In the genomic region with DNA sequence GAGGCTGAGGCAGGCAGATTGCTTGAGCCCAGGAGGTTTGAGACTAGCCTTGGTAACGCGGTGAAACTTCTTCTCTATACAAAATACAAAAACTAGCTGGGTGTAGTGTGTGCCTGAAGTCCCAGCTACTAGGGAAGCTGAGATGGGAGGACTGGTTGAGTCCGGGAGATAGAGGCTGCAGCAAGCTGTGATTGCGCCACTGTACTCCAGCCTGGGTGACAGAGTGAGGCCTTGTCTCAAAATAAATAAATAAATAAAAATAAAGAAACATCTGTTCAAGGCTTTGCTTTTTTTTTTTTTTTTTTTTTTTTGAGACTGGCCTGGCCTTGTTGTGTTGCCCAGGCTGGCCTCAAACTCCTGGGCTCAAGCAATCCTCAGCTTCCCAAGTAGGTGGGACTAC, we compare ENCODE assay signal across 13 cellular contexts.
"Had no signal": no experiment of that assay in that cellular context is flagged by ENCODE, and none has a peak within 500 bp of the region (broad histone marks: within the 10 kb centered on the region; RNA-seq: fewer than 3 reads in every experiment).

No MANE protein-coding gene starts in this region.

- H3K4me1 ChIP-seq: foreskin keratinocyte had no signal

- H3K9me3 Mint-ChIP-seq: activated naive CD8-positive, alpha-beta T cell treated with anti-CD3 and anti-CD28 coated beads for 36 hours; activated T-helper 1 cell treated with anti-CD3 and anti-CD28 coated beads, Interleukin-12 subunit alpha, Interleukin-12 subunit beta, Interleukin-2, Interleukin-4 antibody, amounts not matched to agents 30 ng/mL and 10 ng/mL and 1 ng/mL, durations not matched to agents 14 hours and 24 hours and 36 hours; neural crest cell; T-helper 2 cell treated with Interferon-gamma antibody and Interleukin-4, amounts not matched to agents 5 μg/mL and 100 μg/mL, for 36 hours had no signal

- H3K4me3 ChIP-seq: esophagus muscularis mucosa, sigmoid colon had no signal

- H3K27me3 ChIP-seq: esophagus muscularis mucosa, foreskin keratinocyte, sigmoid colon had no signal

- H3K4me3 Mint-ChIP-seq: activated naive CD8-positive, alpha-beta T cell treated with anti-CD3 and anti-CD28 coated beads for 36 hours; activated T-helper 1 cell treated with anti-CD3 and anti-CD28 coated beads, Interleukin-12 subunit alpha, Interleukin-12 subunit beta, Interleukin-2, Interleukin-4 antibody, amounts not matched to agents 30 ng/mL and 10 ng/mL and 1 ng/mL, durations not matched to agents 14 hours and 24 hours and 36 hours; neural crest cell; T-helper 2 cell treated with Interferon-gamma antibody and Interleukin-4, amounts not matched to agents 5 μg/mL and 100 μg/mL, for 36 hours had no signal

- H3K36me3 ChIP-seq: esophagus muscularis mucosa, sigmoid colon had no signal

- H3K36me3 Mint-ChIP-seq: activated naive CD8-positive, alpha-beta T cell treated with anti-CD3 and anti-CD28 coated beads for 36 hours had no signal

- H3K27ac ChIP-seq: esophagus muscularis mucosa, foreskin keratinocyte, sigmoid colon had no signal

- H3K27me3 Mint-ChIP-seq: activated naive CD8-positive, alpha-beta T cell treated with anti-CD3 and anti-CD28 coated beads for 36 hours had no signal

- H3K9me3 ChIP-seq: esophagus muscularis mucosa, sigmoid colon had no signal

- DNase-seq: activated naive CD8-positive, alpha-beta T cell treated with anti-CD3 and anti-CD28 coated beads for 36 hours; cortex of kidney; effector CD4-positive, alpha-beta T cell; foreskin keratinocyte; midbrain; sigmoid colon; stimulated activated CD4-positive, alpha-beta T cell treated with anti-CD3 and anti-CD28 coated beads, Interleukin-12 subunit alpha, Interleukin-12 subunit beta, amount 100 ng/mL, for 4 hours; stimulated activated CD4-positive, alpha-beta T cell treated with anti-CD3 and anti-CD28 coated beads, Interleukin-2, amount 100 ng/mL, for 24 hours had no signal

- ATAC-seq: activated CD4-positive, CD25-positive, alpha-beta regulatory T cell treated with anti-CD3 and anti-CD28 coated beads, Interleukin-2, amount 50 U/mL, for 24 hours; foreskin keratinocyte had no signal

- H3K27ac Mint-ChIP-seq: activated naive CD8-positive, alpha-beta T cell treated with anti-CD3 and anti-CD28 coated beads for 36 hours; activated T-helper 1 cell treated with anti-CD3 and anti-CD28 coated beads, Interleukin-12 subunit alpha, Interleukin-12 subunit beta, Interleukin-2, Interleukin-4 antibody, amounts not matched to agents 30 ng/mL and 10 ng/mL and 1 ng/mL, durations not matched to agents 14 hours and 24 hours and 36 hours; T-helper 2 cell treated with Interferon-gamma antibody and Interleukin-4, amounts not matched to agents 5 μg/mL and 100 μg/mL, for 36 hours had no signal
